In genomic region chr6:96391776-96392175, GRCh38 we compare ENCODE assay signal across 9 cellular contexts.
DNase-seq lines count a peak whose midpoint lies in the region; ATAC-seq and TF ChIP-seq lines count a peak whose summit lies in the region.
"Had no signal": no experiment of that assay in that cellular context is flagged by ENCODE, and none has a peak within 500 bp of the region (broad histone marks: within the 10 kb centered on the region; RNA-seq: fewer than 3 reads in every experiment).

No MANE protein-coding gene starts in this region.

- H3K36me3 ChIP-seq in heart left ventricle: no peaks in the 10 kb centered on the region

- H3K27me3 ChIP-seq in heart left ventricle: peaks cover 0 to 4% (median 0%) of the 10 kb centered on the region in 9 donors

- no peak overlapping the region for H3K4me3 ChIP-seq in heart left ventricle

- no peaks in the 10 kb centered on the region for H3K9me3 ChIP-seq in heart left ventricle

- intact Hi-C loops in heart left ventricle (cut with DNase I): no loop called here

- TF ChIP-seq CTCF in glutamatergic neuron (IDR thresholded peaks at IDR 0.05; ENCODE audit: partially characterized antibody, unreplicated experiment): no peak
- TF ChIP-seq CTCF in heart left ventricle (IDR thresholded peaks at IDR 0.05): no peak
- TF ChIP-seq CTCF in osteocyte (IDR thresholded peaks at IDR 0.05): no peak

- H3K27me3 Mint-ChIP-seq in glutamatergic neuron (ENCODE audit: unreplicated experiment): no peaks in the 10 kb centered on the region
- H3K27me3 Mint-ChIP-seq in osteocyte (ENCODE audit: unreplicated experiment): peaks cover 5% of the 10 kb centered on the region

- H3K4me1 ChIP-seq in heart left ventricle: no peaks in the 10 kb centered on the region

- DNase-seq in COR-L47 (lab: John Stamatoyannopoulos, UW): peak; percentile 96
- peak; percentile 57 for DNase-seq in NCI-H446 treated with DMSO at 0.1 percent for 48 hours (lab: John Stamatoyannopoulos, UW)
- peak; percentile 74 for DNase-seq in glutamatergic neuron
- no peak for DNase-seq in NK-92 (lab: John Stamatoyannopoulos, UW; ENCODE audit: unreplicated experiment)
- DNase-seq in activated CD4-positive, CD25-positive, alpha-beta regulatory T cell (lab: John Stamatoyannopoulos, UW): no peak
- DNase-seq in heart left ventricle: no peak
- no peak for DNase-seq in osteocyte (ENCODE audit: extremely low spot score, unreplicated experiment)

- H3K27ac ChIP-seq in heart left ventricle: no peak overlapping the region
- H3K27ac ChIP-seq: epithelial cell of prostate had no signal

- WGBS in heart left ventricle, 4 donors: 1 to 4% (median 2%) methylated on average over 8 of the region's 8 CpGs

- H3K9me3 Mint-ChIP-seq in glutamatergic neuron (ENCODE audit: unreplicated experiment) (peaks cover 3% of the 10 kb centered on the region), osteocyte (ENCODE audit: unreplicated experiment) (no peaks in the 10 kb centered on the region)

- ATAC-seq in HG02852 (IDR thresholded peaks at IDR 0.05; ENCODE audit: unreplicated experiment) (peak; percentile 62), heart left ventricle (no peak)

- no peaks in the 10 kb centered on the region for H3K36me3 Mint-ChIP-seq in glutamatergic neuron (ENCODE audit: unreplicated experiment)
- no peaks in the 10 kb centered on the region for H3K36me3 Mint-ChIP-seq in osteocyte (ENCODE audit: unreplicated experiment)

- no peak for TF ChIP-seq POLR2A in heart left ventricle (IDR thresholded peaks at IDR 0.05)

- H3K4me3 Mint-ChIP-seq in glutamatergic neuron (ENCODE audit: unreplicated experiment) (peak overlapping the region; percentile 68), osteocyte (ENCODE audit: unreplicated experiment) (no peak overlapping the region)

- peak overlapping the region; percentile 92 for H3K27ac Mint-ChIP-seq in glutamatergic neuron (ENCODE audit: unreplicated experiment)
- H3K27ac Mint-ChIP-seq in osteocyte (ENCODE audit: unreplicated experiment): no peak overlapping the region

- H3K4me1 Mint-ChIP-seq in glutamatergic neuron (ENCODE audit: low read depth, unreplicated experiment) (peaks cover 22% of the 10 kb centered on the region), osteocyte (ENCODE audit: unreplicated experiment) (no peaks in the 10 kb centered on the region)

Comparison
In these comparisons a context has a peak if more than half of its experiments do, and no peak if none do; other contexts are left out.
1. DNase-seq: peak in COR-L47 (single experiment), NCI-H446 treated with DMSO at 0.1 percent for 48 hours (single experiment) and glutamatergic neuron (single experiment); none in NK-92 (single experiment), activated CD4-positive, CD25-positive, alpha-beta regulatory T cell (0 of 4), heart left ventricle (0 of 5) and osteocyte (single experiment).